8 cellular contexts compared by ENCODE assay signal in the genomic region with DNA sequence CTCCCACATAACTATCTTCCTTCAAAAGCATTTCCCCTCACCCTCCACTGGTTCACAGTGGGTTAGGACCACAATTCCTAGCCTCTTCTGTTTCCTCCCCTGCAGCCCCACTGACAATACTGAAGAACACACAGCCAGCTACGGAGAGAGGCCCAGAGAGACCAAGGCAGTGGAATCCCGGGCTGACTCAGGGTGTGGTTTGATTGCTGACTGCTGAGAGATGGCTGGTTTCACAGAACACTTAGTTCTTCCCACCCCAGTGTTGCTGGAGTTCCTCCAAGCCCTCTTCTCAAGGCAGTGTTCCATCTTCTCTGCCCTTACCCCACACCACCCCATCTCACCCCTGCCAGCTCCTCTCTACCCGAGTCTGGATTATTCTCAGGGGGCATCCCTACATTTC. TPM values are rescaled to one million over a fixed set of nuclear protein-coding genes. Genes with fewer than 3 reads are reported as not detected.
DNase-seq lines count a peak whose midpoint lies in the region; ATAC-seq and TF ChIP-seq lines count a peak whose summit lies in the region.

No MANE protein-coding gene starts in this region.

- H3K27ac ChIP-seq in ACC112 (ENCODE audit: low read depth, low read length): peak overlapping the region; percentile 96
- H3K27ac ChIP-seq in KMS-11: peak overlapping the region; percentile 9; the same call in 1 of the 2 replicates

- H2AFZ ChIP-seq in ACC112 (ENCODE audit: low read length, unreplicated experiment): no peak overlapping the region
- H2AFZ ChIP-seq in KMS-11 (ENCODE audit: low read depth): no peak overlapping the region

- no peak for ATAC-seq in HG02678 (IDR thresholded peaks at IDR 0.05; ENCODE audit: unreplicated experiment)

- no peaks in the 10 kb centered on the region for H3K27me3 ChIP-seq in ACC112 (ENCODE audit: insufficient read depth, low read length)
- H3K27me3 ChIP-seq in KMS-11 (ENCODE audit: insufficient read depth, low read depth): no peaks in the 10 kb centered on the region

- TF ChIP-seq CTCF in KMS-11 (conservative IDR thresholded peaks at IDR 0.05; ENCODE audit: low read depth, low read length) (no peak), endothelial cell (IDR thresholded peaks at IDR 0.05; ENCODE audit: unreplicated experiment) (no peak), nephron (IDR thresholded peaks at IDR 0.05; ENCODE audit: unreplicated experiment in 3 of 3) (no peak)

- no peak overlapping the region for H3K9ac ChIP-seq in KMS-11

- H3K4me3 Mint-ChIP-seq in endothelial cell (ENCODE audit: unreplicated experiment) (no peak overlapping the region), nephron (no peak overlapping the region)

- H3K79me2 ChIP-seq in ACC112 (ENCODE audit: control insufficient read depth, insufficient read depth, low read length, unreplicated experiment) (no peaks in the 10 kb centered on the region), KMS-11 (ENCODE audit: insufficient read depth, low read depth) (no peaks in the 10 kb centered on the region)

- H4K20me1 ChIP-seq in KMS-11 (ENCODE audit: insufficient read depth): no peaks in the 10 kb centered on the region

- no peak for DNase-seq in endothelial cell (ENCODE audit: low spot score)
- DNase-seq in epidermal melanocyte (ENCODE audit: insufficient read length, low spot score): no peak
- no peak for DNase-seq in KG1 (lab: John Stamatoyannopoulos, UW)
- no peak for DNase-seq in activated gamma-delta T cell treated with Interleukin-2 at 50 U/mL for 16 hours

- H3K36me3 Mint-ChIP-seq in endothelial cell (ENCODE audit: low read depth, unreplicated experiment) (no peaks in the 10 kb centered on the region), nephron (ENCODE audit: low read depth) (peaks cover 16% of the 10 kb centered on the region)

- H3K4me3 ChIP-seq in ACC112 (ENCODE audit: low read depth, low read length) (peak overlapping the region; percentile 25; the same call in 1 of the 2 replicates), KMS-11 (IDR thresholded peaks at IDR 0.05; ENCODE audit: insufficient read depth, low read depth, low read length) (no peak overlapping the region)

- H3K27ac Mint-ChIP-seq in endothelial cell (ENCODE audit: unreplicated experiment) (peak overlapping the region; percentile 77), nephron (peak overlapping the region; percentile 18 to 92 (median 80))

- H3K27me3 Mint-ChIP-seq in endothelial cell (ENCODE audit: unreplicated experiment): peaks cover 8% of the 10 kb centered on the region
- H3K27me3 Mint-ChIP-seq in nephron (ENCODE audit: low read depth): peaks cover 5% of the 10 kb centered on the region

- peaks cover 43% of the 10 kb centered on the region for H3K4me1 ChIP-seq in ACC112 (ENCODE audit: control insufficient read depth, insufficient read depth, low read length, unreplicated experiment)
- H3K4me1 ChIP-seq in KMS-11 (ENCODE audit: low read depth, poor library complexity, severe bottlenecking): peaks cover 32% of the 10 kb centered on the region

- H3K9me3 Mint-ChIP-seq in endothelial cell (ENCODE audit: unreplicated experiment) (no peaks in the 10 kb centered on the region), nephron (no peaks in the 10 kb centered on the region)

- H3K4me2 ChIP-seq in KMS-11: peak overlapping the region; percentile 15; the same call in 1 of the 2 replicates

- H3K36me3 ChIP-seq in ACC112 (ENCODE audit: insufficient read depth, low read length) (no peaks in the 10 kb centered on the region), KMS-11 (ENCODE audit: insufficient read depth) (no peaks in the 10 kb centered on the region)

- H3K4me1 Mint-ChIP-seq in endothelial cell (ENCODE audit: unreplicated experiment) (peaks cover 31% of the 10 kb centered on the region), nephron (peaks cover 71% of the 10 kb centered on the region)

RNA-seq across cellular contexts. Expression of a gene that starts 43.3 kb away (rescaled TPM):
- 72.1 TPM for total RNA-seq in endothelial cell (ENCODE audit: unreplicated experiment)
